In genomic region chr11:125261471-125262087, GRCh38 we compare ENCODE assay signal across 1 cellular context.
TF ChIP-seq lines count a peak whose summit lies in the region.

No MANE protein-coding gene starts in this region.

TF ChIP-seq in H1, 55 proteins besides CTCF, POLR2A, EP300 and RAD21:
- TF ChIP-seq SIRT6 (IDR thresholded peaks at IDR 0.05; ENCODE audit: low read length) (no peak), SIX5 (IDR thresholded peaks at IDR 0.05; ENCODE audit: low read depth, low read length) (no peak), BCL11A (IDR thresholded peaks at IDR 0.05; ENCODE audit: low read depth in 2 of 2, low read length in 2 of 2) (no peak), EZH2 (IDR thresholded peaks at IDR 0.05; ENCODE audit: low read depth, low read length, severe bottlenecking) (peak; percentile 38), SP2 (IDR thresholded peaks at IDR 0.05; ENCODE audit: low read length) (no peak), TBP (IDR thresholded peaks at IDR 0.05; ENCODE audit: low read depth, low read length) (no peak), RFX5 (IDR thresholded peaks at IDR 0.05; ENCODE audit: borderline replicate concordance, low read depth, low read length) (no peak)
TF ChIP-seq in H1: peak in this region for 1.
